32 cellular contexts compared by ENCODE assay signal in the genomic region with DNA sequence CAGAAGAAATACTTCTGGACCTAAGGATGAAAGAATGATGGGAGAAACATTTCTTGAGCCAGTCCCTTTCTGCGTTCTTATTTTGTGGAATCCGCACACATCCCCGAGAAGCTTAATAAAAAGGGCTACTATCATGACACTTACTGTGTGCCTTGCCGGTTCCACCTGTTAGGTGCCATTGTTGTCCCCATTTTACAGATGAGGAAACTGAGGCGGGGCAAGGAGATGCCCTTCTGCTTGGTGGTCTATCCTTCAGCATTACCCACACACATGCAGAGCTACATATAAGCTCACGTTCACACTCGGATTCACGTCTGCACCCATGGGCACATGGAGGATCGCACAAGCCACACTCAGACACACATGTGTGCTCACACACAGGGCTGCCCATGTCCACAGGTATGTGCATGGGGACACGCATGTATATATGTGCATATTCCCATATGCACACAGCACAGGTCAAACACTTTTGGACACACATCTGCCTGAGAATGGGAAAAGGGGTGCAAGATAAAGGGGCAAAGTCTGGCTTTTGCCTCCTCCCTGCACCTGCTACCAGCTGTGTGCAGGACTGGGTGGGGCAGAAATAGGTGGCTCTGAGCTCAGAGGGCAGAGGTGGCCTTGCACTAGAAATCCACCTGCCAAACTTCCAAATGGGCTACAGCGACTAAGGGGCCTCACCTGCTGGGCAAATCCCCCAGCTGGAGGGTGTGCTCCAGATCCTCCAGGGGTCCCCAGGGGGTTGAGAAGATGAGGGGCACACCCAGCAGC. TPM values are rescaled to one million over a fixed set of nuclear protein-coding genes. Genes with fewer than 3 reads are reported as not detected.
"Had no signal": no experiment of that assay in that cellular context is flagged by ENCODE, and none has a peak within 500 bp of the region (broad histone marks: within the 10 kb centered on the region; RNA-seq: fewer than 3 reads in every experiment).

No MANE protein-coding gene starts in this region.

- H3K36me3 ChIP-seq: adrenal gland, breast epithelium, MG63, Peyer's patch, SJSA1 had no signal

- H3K9ac ChIP-seq: SK-N-SH had no signal

- FAIRE-seq: astrocyte, TTC549 had no signal

- H3K4me2 ChIP-seq: SK-N-SH had no signal

- ATAC-seq: activated CD4-positive, alpha-beta T cell treated with anti-CD3 and anti-CD28 coated beads for 36 hours; activated CD4-positive, CD25-positive, alpha-beta regulatory T cell treated with anti-CD3 and anti-CD28 coated beads, Interleukin-2, amount 50 U/mL, for 24 hours; activated CD8-positive, alpha-beta T cell treated with anti-CD3 and anti-CD28 coated beads, Interleukin-2, amount 10 ng/mL, durations not matched to agents 7 days and 5 days; activated naive CD4-positive, alpha-beta T cell treated with anti-CD3 and anti-CD28 coated beads, Interleukin-2, amount 50 U/mL, for 72 hours; body of pancreas; WTC11 had no signal

- H3K9me3 ChIP-seq: adrenal gland, body of pancreas, breast epithelium, MG63, Peyer's patch, SJSA1, SK-N-SH had no signal

- H3K27me3 ChIP-seq: adrenal gland, body of pancreas, breast epithelium, MG63, Peyer's patch, SJSA1 had no signal

- H3K4me3 ChIP-seq: adrenal gland, body of pancreas, breast epithelium, MG63, Peyer's patch, SJSA1 had no signal

- H3K4me1 ChIP-seq: breast epithelium, SJSA1 had no signal

- DNase-seq: activated CD4-positive, alpha-beta T cell treated with anti-CD3 and anti-CD28 coated beads for 36 hours; activated CD4-positive, alpha-beta T cell treated with anti-CD3 and anti-CD28 coated beads, Interleukin-2, amount 10 ng/mL, durations not matched to agents 7 days and 5 days; activated CD4-positive, alpha-beta T cell treated with anti-CD3 and anti-CD28 coated beads, Interleukin-2, amount 50 U/mL, for 48 hours; activated CD8-positive, alpha-beta T cell treated with anti-CD3 and anti-CD28 coated beads, Interleukin-2, amount 10 ng/mL, durations not matched to agents 7 days and 5 days; activated gamma-delta T cell; activated naive CD4-positive, alpha-beta T cell treated with Interleukin-2 at 50 U/mL for 16 hours; activated T-cell treated with anti-CD3 and anti-CD28 coated beads, Interleukin-2, amount 50 U/mL, for 24 hours; adrenal gland; body of pancreas; Kasumi-1; MG63; NCI-H1048; NCI-H1105 treated with DMSO at 0.1 percent for 48 hours; NCI-H1436; NCI-H1694; NCI-H1930; NCI-H2081 treated with DMSO at 0.1 percent for 48 hours; NCI-H226; NCI-H446 treated with DMSO at 0.1 percent for 48 hours; NCI-H524; Peyer's patch; RPMI8226; SHP77 treated with DMSO at 0.1 percent for 48 hours; SK-N-SH had no signal

- H3K27ac ChIP-seq: adrenal gland, body of pancreas, breast epithelium, Peyer's patch, SJSA1 had no signal

RNA-seq across cellular contexts. Expression of a gene that starts 33.2 kb away (rescaled TPM):
- total RNA-seq: activated CD4-positive, alpha-beta T cell treated with anti-CD3 and anti-CD28 coated beads for 36 hours; activated CD4-positive, alpha-beta T cell treated with anti-CD3 and anti-CD28 coated beads, Interleukin-2, amount 10 ng/mL, durations not matched to agents 7 days and 5 days; activated CD8-positive, alpha-beta T cell treated with anti-CD3 and anti-CD28 coated beads, Interleukin-2, amount 10 ng/mL, durations not matched to agents 7 days and 5 days; activated naive CD4-positive, alpha-beta T cell treated with anti-CD3 and anti-CD28 coated beads, Interleukin-2, amount 50 U/mL, for 72 hours; activated T-helper 2 cell treated with anti-CD3 and anti-CD28 coated beads, Interferon-gamma antibody, Interleukin-2, Interleukin-4, amounts not matched to agents 10 μg/mL and 5 μg/mL and 100 μg/mL, durations not matched to agents 14 hours and 24 hours and 36 hours; astrocyte; SJSA1 had no signal
